ENCODE assay signal across 25 cellular contexts in the genomic region with DNA sequence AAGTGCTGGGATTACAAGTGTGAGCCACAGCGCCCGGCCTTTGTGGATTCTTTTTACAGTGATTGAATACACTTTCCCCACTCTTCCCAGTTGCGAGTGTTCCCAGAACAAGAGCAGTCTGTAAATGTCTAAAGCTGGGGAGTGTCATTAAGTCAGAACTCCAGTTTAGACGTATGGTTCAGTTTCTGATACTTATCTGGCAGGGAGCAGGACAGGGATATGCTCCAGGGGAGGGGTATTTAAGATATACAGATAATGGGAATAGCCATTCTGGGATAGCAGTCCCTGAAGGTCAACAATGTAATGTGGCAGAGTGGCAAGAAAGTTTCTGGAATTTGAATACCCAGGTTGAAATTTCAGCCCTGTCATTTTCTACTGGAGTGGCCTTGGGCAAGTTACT.
"Had no signal": no experiment of that assay in that cellular context is flagged by ENCODE, and none has a peak within 500 bp of the region (broad histone marks: within the 10 kb centered on the region; RNA-seq: fewer than 3 reads in every experiment).

No MANE protein-coding gene starts in this region.

- H3K4me1 Mint-ChIP-seq: endodermal cell, immature natural killer cell, naive B cell had no signal

- H3K36me3 ChIP-seq: colonic mucosa, esophagus squamous epithelium, gastrocnemius medialis, heart right ventricle, left lung, lower lobe of right lung had no signal

- H3K36me3 Mint-ChIP-seq: immature natural killer cell, mesothelial cell of epicardium, naive B cell had no signal

- H3K4me3 Mint-ChIP-seq: dendritic cell treated with granulocyte-macrophage colony-stimulating factor and Interleukin-4, amounts not matched to agents 40 ng/mL and 50 ng/mL, for 4 days; effector memory CD8-positive, alpha-beta T cell; endodermal cell; immature natural killer cell; mesothelial cell of epicardium; naive B cell had no signal

- H3K4me1 ChIP-seq: colonic mucosa, esophagus squamous epithelium, gastrocnemius medialis, left lung, lower lobe of right lung had no signal

- H3K27me3 ChIP-seq: colonic mucosa, esophagus squamous epithelium, gastrocnemius medialis, left lung had no signal

- H3K27ac Mint-ChIP-seq: dendritic cell treated with granulocyte-macrophage colony-stimulating factor and Interleukin-4, amounts not matched to agents 40 ng/mL and 50 ng/mL, for 4 days; effector memory CD8-positive, alpha-beta T cell; endodermal cell; immature natural killer cell; mesothelial cell of epicardium; naive B cell had no signal

- H3K4me3 ChIP-seq: colonic mucosa, esophagus squamous epithelium, gastrocnemius medialis, heart right ventricle, left lung, lower lobe of right lung, mucosa of descending colon had no signal

- FAIRE-seq: keratinocyte had no signal

- H3K27ac ChIP-seq: colonic mucosa, epithelial cell of prostate, esophagus squamous epithelium, gastrocnemius medialis, left lung, lower lobe of right lung had no signal

- DNase-seq: colonic mucosa; cortex of kidney; effector CD8-positive, alpha-beta T cell; effector memory CD8-positive, alpha-beta T cell; endodermal cell; erythroblast; esophagus squamous epithelium; foreskin fibroblast; foreskin melanocyte; gastrocnemius medialis; glutamatergic neuron; heart right ventricle; hippocampal formation; immature natural killer cell; left cardiac atrium; left lung; left ventricle myocardium superior; lower lobe of right lung; mesenchymal stem cell; mucosa of descending colon; naive B cell had no signal

- H3K9me3 Mint-ChIP-seq: dendritic cell treated with granulocyte-macrophage colony-stimulating factor and Interleukin-4, amounts not matched to agents 40 ng/mL and 50 ng/mL, for 4 days; effector memory CD8-positive, alpha-beta T cell; endodermal cell; immature natural killer cell; mesothelial cell of epicardium; naive B cell had no signal

- H3K9me3 ChIP-seq: colonic mucosa, esophagus squamous epithelium, gastrocnemius medialis, heart right ventricle, left lung, lower lobe of right lung, mucosa of descending colon had no signal
